20 cellular contexts compared by ENCODE assay signal in the genomic region with DNA sequence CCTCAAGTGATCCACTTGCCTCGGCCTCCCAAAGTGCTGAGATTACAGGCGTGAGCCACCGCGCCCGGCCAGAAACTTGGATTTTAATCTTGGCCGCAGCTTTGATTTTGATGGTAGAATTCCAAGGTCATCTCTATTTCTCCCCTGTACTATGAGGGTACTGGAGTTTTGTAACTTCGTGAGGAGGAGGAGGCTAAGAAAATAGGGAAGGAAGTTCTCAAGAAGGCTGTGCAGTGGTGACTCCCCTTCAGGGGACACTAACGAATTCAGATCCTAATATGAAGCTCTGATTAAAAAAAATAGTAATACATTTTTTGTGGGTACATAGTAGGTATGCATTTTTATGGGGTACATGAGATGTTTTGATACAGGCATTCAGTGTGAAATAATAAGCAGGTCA. TPM values are rescaled to one million over a fixed set of nuclear protein-coding genes. Genes with fewer than 3 reads are reported as not detected.
"Had no signal": no experiment of that assay in that cellular context is flagged by ENCODE, and none has a peak within 500 bp of the region (broad histone marks: within the 10 kb centered on the region; RNA-seq: fewer than 3 reads in every experiment).

No MANE protein-coding gene starts in this region.

- FAIRE-seq: astrocyte, bronchial epithelial cell, TTC549 had no signal

- H3K36me3 ChIP-seq: transverse colon, vagina had no signal

- ATAC-seq: effector memory CD8-positive, alpha-beta T cell; left ventricle myocardium superior; mucosa of descending colon; naive thymus-derived CD8-positive, alpha-beta T cell had no signal

- H3K36me3 Mint-ChIP-seq: memory B cell; naive thymus-derived CD8-positive, alpha-beta T cell had no signal

- H3K27me3 ChIP-seq: transverse colon, vagina had no signal

- H3K4me1 Mint-ChIP-seq: memory B cell had no signal

- DNase-seq: activated CD4-positive, alpha-beta T cell treated with anti-CD3 and anti-CD28 coated beads, Interleukin-2, amount 10 ng/mL, durations not matched to agents 7 days and 5 days; activated CD8-positive, alpha-beta memory T cell treated with anti-CD3 and anti-CD28 coated beads for 24 hours; activated naive CD4-positive, alpha-beta T cell treated with anti-CD3 and anti-CD28 coated beads for 36 hours; dermis blood vessel endothelial cell; effector memory CD8-positive, alpha-beta T cell; foreskin melanocyte; kidney glomerular epithelial cell; left ventricle myocardium superior; mucosa of descending colon; naive thymus-derived CD8-positive, alpha-beta T cell; stimulated activated CD4-positive, alpha-beta T cell treated with anti-CD3 and anti-CD28 coated beads, Interleukin-4, amount 100 ng/mL, for 24 hours; stimulated activated naive CD4-positive, alpha-beta T cell; substantia nigra; transverse colon had no signal

- H3K27ac Mint-ChIP-seq: activated CD4-positive, alpha-beta T cell treated with anti-CD3 and anti-CD28 coated beads, Interleukin-2, amount 10 ng/mL, durations not matched to agents 7 days and 5 days; activated naive CD4-positive, alpha-beta T cell treated with anti-CD3 and anti-CD28 coated beads for 36 hours; memory B cell had no signal

- H3K4me3 Mint-ChIP-seq: activated CD4-positive, alpha-beta T cell treated with anti-CD3 and anti-CD28 coated beads, Interleukin-2, amount 10 ng/mL, durations not matched to agents 7 days and 5 days; activated naive CD4-positive, alpha-beta T cell treated with anti-CD3 and anti-CD28 coated beads for 36 hours; effector memory CD8-positive, alpha-beta T cell; memory B cell; naive thymus-derived CD8-positive, alpha-beta T cell had no signal

- H3K9me3 ChIP-seq: mucosa of descending colon, transverse colon, vagina had no signal

- H3K9me3 Mint-ChIP-seq: activated CD4-positive, alpha-beta T cell treated with anti-CD3 and anti-CD28 coated beads, Interleukin-2, amount 10 ng/mL, durations not matched to agents 7 days and 5 days; activated naive CD4-positive, alpha-beta T cell treated with anti-CD3 and anti-CD28 coated beads for 36 hours; effector memory CD8-positive, alpha-beta T cell; memory B cell; naive thymus-derived CD8-positive, alpha-beta T cell had no signal

- H3K4me3 ChIP-seq: mucosa of descending colon, skin epidermis, transverse colon, vagina had no signal

- H3K27me3 Mint-ChIP-seq: activated CD4-positive, alpha-beta T cell treated with anti-CD3 and anti-CD28 coated beads, Interleukin-2, amount 10 ng/mL, durations not matched to agents 7 days and 5 days; memory B cell had no signal

RNA-seq across cellular contexts. Expression of a gene that starts 55.9 kb away (rescaled TPM):
- total RNA-seq: astrocyte; naive thymus-derived CD8-positive, alpha-beta T cell had no signal
- polyA plus RNA-seq: naive thymus-derived CD8-positive, alpha-beta T cell had no signal
